Comparison of ENCODE assay signal across 1 cellular context in genomic region chr1:103529746-103530145, GRCh38.
TF ChIP-seq lines count a peak whose summit lies in the region.

No MANE protein-coding gene starts in this region.

TF ChIP-seq in GM12878, 131 proteins besides CTCF, POLR2A, EP300 and RAD21 (continued from another document):
- TF ChIP-seq, protein P1, sequence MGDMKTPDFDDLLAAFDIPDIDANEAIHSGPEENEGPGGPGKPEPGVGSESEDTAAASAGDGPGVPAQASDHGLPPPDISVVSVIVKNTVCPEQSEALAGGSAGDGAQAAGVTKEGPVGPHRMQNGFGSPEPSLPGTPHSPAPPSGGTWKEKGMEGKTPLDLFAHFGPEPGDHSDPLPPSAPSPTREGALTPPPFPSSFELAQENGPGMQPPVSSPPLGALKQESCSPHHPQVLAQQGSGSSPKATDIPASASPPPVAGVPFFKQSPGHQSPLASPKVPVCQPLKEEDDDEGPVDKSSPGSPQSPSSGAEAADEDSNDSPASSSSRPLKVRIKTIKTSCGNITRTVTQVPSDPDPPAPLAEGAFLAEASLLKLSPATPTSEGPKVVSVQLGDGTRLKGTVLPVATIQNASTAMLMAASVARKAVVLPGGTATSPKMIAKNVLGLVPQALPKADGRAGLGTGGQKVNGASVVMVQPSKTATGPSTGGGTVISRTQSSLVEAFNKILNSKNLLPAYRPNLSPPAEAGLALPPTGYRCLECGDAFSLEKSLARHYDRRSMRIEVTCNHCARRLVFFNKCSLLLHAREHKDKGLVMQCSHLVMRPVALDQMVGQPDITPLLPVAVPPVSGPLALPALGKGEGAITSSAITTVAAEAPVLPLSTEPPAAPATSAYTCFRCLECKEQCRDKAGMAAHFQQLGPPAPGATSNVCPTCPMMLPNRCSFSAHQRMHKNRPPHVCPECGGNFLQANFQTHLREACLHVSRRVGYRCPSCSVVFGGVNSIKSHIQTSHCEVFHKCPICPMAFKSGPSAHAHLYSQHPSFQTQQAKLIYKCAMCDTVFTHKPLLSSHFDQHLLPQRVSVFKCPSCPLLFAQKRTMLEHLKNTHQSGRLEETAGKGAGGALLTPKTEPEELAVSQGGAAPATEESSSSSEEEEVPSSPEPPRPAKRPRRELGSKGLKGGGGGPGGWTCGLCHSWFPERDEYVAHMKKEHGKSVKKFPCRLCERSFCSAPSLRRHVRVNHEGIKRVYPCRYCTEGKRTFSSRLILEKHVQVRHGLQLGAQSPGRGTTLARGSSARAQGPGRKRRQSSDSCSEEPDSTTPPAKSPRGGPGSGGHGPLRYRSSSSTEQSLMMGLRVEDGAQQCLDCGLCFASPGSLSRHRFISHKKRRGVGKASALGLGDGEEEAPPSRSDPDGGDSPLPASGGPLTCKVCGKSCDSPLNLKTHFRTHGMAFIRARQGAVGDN (IDR thresholded peaks at IDR 0.05): no peak
- TF ChIP-seq STAT1 (conservative IDR thresholded peaks at IDR 0.05): no peak
- TF ChIP-seq FOS (IDR thresholded peaks at IDR 0.05; ENCODE audit: borderline replicate concordance, extremely low read depth, insufficient read length): no peak
